11 cellular contexts compared by ENCODE assay signal in genomic region chr14:51677276-51677675, GRCh38. TPM values are rescaled to one million over a fixed set of nuclear protein-coding genes. Genes with fewer than 3 reads are reported as not detected.
DNase-seq lines count a peak whose midpoint lies in the region; ATAC-seq and TF ChIP-seq lines count a peak whose summit lies in the region.
"Had no signal": no experiment of that assay in that cellular context is flagged by ENCODE, and none has a peak within 500 bp of the region (broad histone marks: within the 10 kb centered on the region; RNA-seq: fewer than 3 reads in every experiment).

No MANE protein-coding gene starts in this region.

- H3K27ac ChIP-seq in osteoblast (ENCODE audit: low read depth, low read length), result peak overlapping the region; percentile 81

- peaks cover 28% of the 10 kb centered on the region for H3K4me1 Mint-ChIP-seq in Calu3 (ENCODE audit: low read depth, unreplicated experiment)

- DNase-seq in Calu3 (no peak), fibroblast of the aortic adventitia (ENCODE audit: low read depth) (peak; percentile 83), osteoblast (ENCODE audit: insufficient read length, low spot score, missing footprints) (no peak), NCI-H345 (lab: John Stamatoyannopoulos, UW) (no peak), NCI-H2227 (lab: John Stamatoyannopoulos, UW; ENCODE audit: unreplicated experiment) (no peak)
- no peak for DNase-seq in stimulated activated naive CD8-positive, alpha-beta T cell treated with anti-CD3 and anti-CD28 coated beads, Interleukin-15, Interleukin-2, amounts not matched to agents 100 U/mL and 50 U/mL, for 24 hours
- DNase-seq: activated CD4-positive, alpha-beta T cell treated with anti-CD3 and anti-CD28 coated beads, Interleukin-2, amount 10 ng/mL, durations not matched to agents 24 days and 14 days; CD4-positive, CD25-positive, alpha-beta regulatory T cell; NCI-H1417 treated with DMSO at 0.1 percent for 48 hours had no signal

- H3K4me3 Mint-ChIP-seq in Calu3 (ENCODE audit: low read depth, unreplicated experiment), result no peak overlapping the region
- H3K4me3 Mint-ChIP-seq: activated CD4-positive, alpha-beta T cell treated with anti-CD3 and anti-CD28 coated beads, Interleukin-2, amount 10 ng/mL, durations not matched to agents 24 days and 14 days; CD4-positive, CD25-positive, alpha-beta regulatory T cell had no signal

- CTCF ChIA-PET in Calu3 (lab: Charles Lee), result no interaction called here

- no peak overlapping the region for H2AFZ ChIP-seq in osteoblast (ENCODE audit: low read length)

- BruUV-seq in Calu3 (replicated peaks; lab: Mats Ljungman, UMichigan), result no TSS peak

- H3K4me1 ChIP-seq in osteoblast (ENCODE audit: insufficient read depth, low read length), result peaks cover 97% of the 10 kb centered on the region

- peak overlapping the region; percentile 40 for H3K27ac Mint-ChIP-seq in Calu3 (ENCODE audit: unreplicated experiment)
- H3K27ac Mint-ChIP-seq: activated CD4-positive, alpha-beta T cell treated with anti-CD3 and anti-CD28 coated beads, Interleukin-2, amount 10 ng/mL, durations not matched to agents 24 days and 14 days; CD4-positive, CD25-positive, alpha-beta regulatory T cell had no signal

- peaks cover 25% of the 10 kb centered on the region for H3K36me3 ChIP-seq in osteoblast (ENCODE audit: insufficient read depth, low read length)

- H4K20me1 ChIP-seq in osteoblast (ENCODE audit: insufficient read depth, low read length), result peaks cover 77% of the 10 kb centered on the region

- TF ChIP-seq CTCF in Calu3 (IDR thresholded peaks at IDR 0.05; ENCODE audit: unreplicated experiment) (no peak), fibroblast of the aortic adventitia (IDR thresholded peaks at IDR 0.05; ENCODE audit: insufficient read depth, low read length) (no peak), osteoblast (IDR thresholded peaks at IDR 0.05; ENCODE audit: extremely low read depth, low read depth, low read length) (no peak)

- H3K79me2 ChIP-seq in osteoblast (ENCODE audit: insufficient read depth, low read length), result peaks cover 99% of the 10 kb centered on the region

- H3K9me3 Mint-ChIP-seq in Calu3 (ENCODE audit: low read depth, unreplicated experiment), result no peaks in the 10 kb centered on the region
- H3K9me3 Mint-ChIP-seq: activated CD4-positive, alpha-beta T cell treated with anti-CD3 and anti-CD28 coated beads, Interleukin-2, amount 10 ng/mL, durations not matched to agents 24 days and 14 days had no signal

- intact Hi-C loops in Calu3 (cut with micrococcal nuclease; ENCODE audit: unreplicated experiment), result no loop called here

- no peaks in the 10 kb centered on the region for H3K9me3 ChIP-seq in osteoblast (ENCODE audit: low read depth, low read length)

- H3K27me3 Mint-ChIP-seq in Calu3 (ENCODE audit: unreplicated experiment), result no peaks in the 10 kb centered on the region

- peak overlapping the region; percentile 46 for H3K4me2 ChIP-seq in osteoblast (ENCODE audit: insufficient read depth, low read length)

- peak; percentile 52 for ATAC-seq in SK-N-SH treated with all-trans-retinoic acid at 6 μM for 48 hours
- no peak for ATAC-seq in GM21515 (IDR thresholded peaks at IDR 0.05; ENCODE audit: unreplicated experiment)
- no peak for ATAC-seq in stimulated activated naive CD8-positive, alpha-beta T cell treated with anti-CD3 and anti-CD28 coated beads, Interleukin-15, Interleukin-2, amounts not matched to agents 100 U/mL and 50 U/mL, for 24 hours

- H3K36me3 Mint-ChIP-seq in Calu3 (ENCODE audit: insufficient read depth, unreplicated experiment), result no peaks in the 10 kb centered on the region
- H3K36me3 Mint-ChIP-seq: CD4-positive, CD25-positive, alpha-beta regulatory T cell had no signal

- no peaks in the 10 kb centered on the region for H3K27me3 ChIP-seq in osteoblast (ENCODE audit: insufficient read depth, low read length)

- H3K4me3 ChIP-seq in fibroblast of the aortic adventitia (ENCODE audit: low read depth, low read length), result no peak overlapping the region
- H3K4me3 ChIP-seq in osteoblast (ENCODE audit: insufficient read depth, low read length), result no peak overlapping the region

TF ChIP-seq in SK-N-SH treated with all-trans-retinoic acid at 6 μM for 48 hours, 23 proteins besides CTCF, POLR2A, EP300 and RAD21 (continues in another document):
- TF ChIP-seq CREB5 (CRISPR knock-in tag; IDR thresholded peaks at IDR 0.05; ENCODE audit: low read depth) (no peak), CSRNP3 (CRISPR knock-in tag; IDR thresholded peaks at IDR 0.05) (no peak), POU6F1 (CRISPR knock-in tag; IDR thresholded peaks at IDR 0.05; ENCODE audit: borderline replicate concordance, low read depth) (no peak), TSHZ2 (CRISPR knock-in tag; IDR thresholded peaks at IDR 0.05) (0 out of 2 replicates have a peak, but pooled peaks have one; percentile 13), ZNF565 (CRISPR knock-in tag; conservative IDR thresholded peaks at IDR 0.05; ENCODE audit: low read depth) (no peak), GLIS3 (CRISPR knock-in tag; IDR thresholded peaks at IDR 0.05) (no peak), TCF4 (CRISPR knock-in tag; IDR thresholded peaks at IDR 0.05; ENCODE audit: borderline replicate concordance) (peak; percentile 47), ZC3H10 (CRISPR knock-in tag; IDR thresholded peaks at IDR 0.05) (no peak)

RNA-seq across cellular contexts. Expression of gene FRMD6, which starts 25.6 kb away (rescaled TPM):
- total RNA-seq in Calu3 (2022) (17.0 and 33.3 TPM in 2 replicates), fibroblast of the aortic adventitia (ENCODE audit: low replicate concordance) (192 and 257 TPM in 2 replicates), osteoblast (584 and 701 TPM in 2 replicates)
